Comparison of ENCODE assay signal across 24 cellular contexts in genomic region chr14:50797250-50798047, GRCh38. TPM values are rescaled to one million over a fixed set of nuclear protein-coding genes. Genes with fewer than 3 reads are reported as not detected.
DNase-seq lines count a peak whose midpoint lies in the region; ATAC-seq and TF ChIP-seq lines count a peak whose summit lies in the region.
"Had no signal": no experiment of that assay in that cellular context is flagged by ENCODE, and none has a peak within 500 bp of the region (broad histone marks: within the 10 kb centered on the region; RNA-seq: fewer than 3 reads in every experiment).

No MANE protein-coding gene starts in this region.

- H3K9me3 Mint-ChIP-seq in brain (no peaks in the 10 kb centered on the region), naive B cell (no peaks in the 10 kb centered on the region)
- H3K9me3 Mint-ChIP-seq: activated naive CD8-positive, alpha-beta T cell treated with anti-CD3 and anti-CD28 coated beads, Interleukin-2, amount 10 ng/mL, durations not matched to agents 7 days and 5 days; activated T-cell treated with anti-CD3 and anti-CD28 coated beads, Interleukin-2, amount 50 U/mL, for 72 hours; T-helper 2 cell treated with Interferon-gamma antibody and Interleukin-4, amounts not matched to agents 5 μg/mL and 100 μg/mL, for 36 hours had no signal

- CTCF ChIA-PET in SK-N-SH (lab: Yijun Ruan, JAX), result interaction anchor here (12.9 kb wide), 1 partner anchor 22 kb away, joined by 143 read pairs; no protein-coding TSS in a partner anchor

- peaks cover 20% of the 10 kb centered on the region; the same call in 1 of the 2 replicates for H4K20me1 ChIP-seq in SK-N-SH (ENCODE audit: insufficient read depth)

- peaks cover 32% of the 10 kb centered on the region for H3K36me3 Mint-ChIP-seq in brain
- peaks cover 0 to 5% of the 10 kb centered on the region in 2 donors for H3K36me3 Mint-ChIP-seq in naive B cell

- TF ChIP-seq POLR2A in vagina (IDR thresholded peaks at IDR 0.05), result no peak

- no peak overlapping the region for H3K27ac ChIP-seq in SK-N-SH (ENCODE audit: low read depth in 2 of 2, low read length in 1 of 2)
- H3K27ac ChIP-seq in vagina, result no peak overlapping the region
- H3K27ac ChIP-seq: 22Rv1, breast epithelium, C4-2B, left ventricle myocardium inferior, SJCRH30 had no signal

- no peak for DNase-seq in SK-N-SH
- no peak for DNase-seq in naive B cell
- no peak for DNase-seq in effector CD8-positive, alpha-beta T cell (lab: John Stamatoyannopoulos, UW)
- DNase-seq in NOMO-1 treated with DMSO at 0.1 percent for 48 hours (lab: John Stamatoyannopoulos, UW; ENCODE audit: unreplicated experiment), result no peak
- no peak for DNase-seq in vagina (ENCODE audit: extremely low spot score in 2 of 2)
- DNase-seq: activated CD8-positive, alpha-beta memory T cell treated with anti-CD3 and anti-CD28 coated beads for 24 hours; activated naive CD8-positive, alpha-beta T cell treated with anti-CD3 and anti-CD28 coated beads, Interleukin-2, amount 10 ng/mL, durations not matched to agents 7 days and 5 days; activated T-cell treated with anti-CD3 and anti-CD28 coated beads, Interleukin-2, amount 50 U/mL, for 72 hours; dermis blood vessel endothelial cell; left ventricle myocardium inferior; mucosa of descending colon; NCI-H2081; NCI-H510A; OCI-M1; SJCRH30; stimulated activated CD4-positive, alpha-beta T cell treated with anti-CD3 and anti-CD28 coated beads, Interleukin-2, amount 100 ng/mL, for 48 hours had no signal

- H3K9me2 ChIP-seq in SK-N-SH, result no peaks in the 10 kb centered on the region

- H3K4me1 Mint-ChIP-seq in brain (peaks cover 96% of the 10 kb centered on the region), naive B cell (peaks cover 51 to 76% (median 62%) of the 10 kb centered on the region in 3 donors)

- POLR2A ChIA-PET in SK-N-SH (lab: Yijun Ruan, JAX), result no interaction called here

- intact Hi-C loops in vagina (cut with DNase I), result no loop called here

- no peak overlapping the region for H2AFZ ChIP-seq in SK-N-SH (ENCODE audit: low read depth)

- no peak overlapping the region for H3K9ac ChIP-seq in SK-N-SH

- WGBS in SK-N-SH (ENCODE audit: low lambda C conversion rate), result 80% methylated on average over 6 of the region's 6 CpGs

- H3K4me2 ChIP-seq in SK-N-SH, result 0 out of 2 replicates have a peak overlapping the region, but pooled peaks have one; percentile 62

- TF ChIP-seq CTCF in SK-N-SH (IDR thresholded peaks at IDR 0.05) (no peak), brain (conservative IDR thresholded peaks at IDR 0.05) (no peak), vagina (IDR thresholded peaks at IDR 0.05) (no peak)

- H3K9me3 ChIP-seq in SK-N-SH (no peaks in the 10 kb centered on the region), vagina (no peaks in the 10 kb centered on the region)
- H3K9me3 ChIP-seq: breast epithelium, left ventricle myocardium inferior, mucosa of descending colon, SJCRH30 had no signal

- no peak overlapping the region for H3K4me3 Mint-ChIP-seq in brain
- peak overlapping the region; percentile 15 to 77 (median 26) for H3K4me3 Mint-ChIP-seq in naive B cell
- H3K4me3 Mint-ChIP-seq: activated naive CD8-positive, alpha-beta T cell treated with anti-CD3 and anti-CD28 coated beads, Interleukin-2, amount 10 ng/mL, durations not matched to agents 7 days and 5 days; activated T-cell treated with anti-CD3 and anti-CD28 coated beads, Interleukin-2, amount 50 U/mL, for 72 hours; T-helper 2 cell treated with Interferon-gamma antibody and Interleukin-4, amounts not matched to agents 5 μg/mL and 100 μg/mL, for 36 hours had no signal

- no peaks in the 10 kb centered on the region for H3K27me3 ChIP-seq in SK-N-SH (ENCODE audit: insufficient read depth)
- no peaks in the 10 kb centered on the region for H3K27me3 ChIP-seq in vagina
- H3K27me3 ChIP-seq: breast epithelium, SJCRH30 had no signal

- H3K79me2 ChIP-seq in SK-N-SH (ENCODE audit: insufficient read depth), result peaks cover 62% of the 10 kb centered on the region

- peaks cover 16 to 32% of the 10 kb centered on the region in 2 experiments for H3K4me1 ChIP-seq in SK-N-SH (ENCODE audit: control insufficient read depth in 1 of 2, insufficient read depth in 2 of 2, low read depth in 1 of 2, low read length in 1 of 2)
- peaks cover 16% of the 10 kb centered on the region for H3K4me1 ChIP-seq in vagina
- H3K4me1 ChIP-seq: breast epithelium had no signal

- ATAC-seq in SK-N-SH treated with all-trans-retinoic acid at 6 μM for 48 hours (no peak), naive B cell (ENCODE audit: low read depth in 2 of 2) (no peak), GM21447 (IDR thresholded peaks at IDR 0.05; ENCODE audit: unreplicated experiment) (no peak)
- ATAC-seq: activated T-cell treated with anti-CD3 and anti-CD28 coated beads, Interleukin-2, amount 50 U/mL, for 72 hours; HepG2 had no signal

- H3K27ac Mint-ChIP-seq in brain (peak overlapping the region in 4 of 5 experiments; percentile 2 to 59 (median 13)), naive B cell (peak overlapping the region in 4 of 6 donors; percentile 15 to 82 (median 57))
- H3K27ac Mint-ChIP-seq: activated naive CD8-positive, alpha-beta T cell treated with anti-CD3 and anti-CD28 coated beads, Interleukin-2, amount 10 ng/mL, durations not matched to agents 7 days and 5 days; activated T-cell treated with anti-CD3 and anti-CD28 coated beads, Interleukin-2, amount 50 U/mL, for 72 hours; T-helper 2 cell treated with Interferon-gamma antibody and Interleukin-4, amounts not matched to agents 5 μg/mL and 100 μg/mL, for 36 hours had no signal

- TF ChIP-seq RAD21 in SK-N-SH (IDR thresholded peaks at IDR 0.05; ENCODE audit: low read length), result no peak

- no peak for TF ChIP-seq EP300 in SK-N-SH (IDR thresholded peaks at IDR 0.05; ENCODE audit: borderline replicate concordance in 1 of 2, low read depth in 1 of 2, low read length in 1 of 2)

- peaks cover 3 to 19% of the 10 kb centered on the region in 2 experiments for H3K36me3 ChIP-seq in SK-N-SH (replicated peaks in 1 of 2; ENCODE audit: control insufficient read depth in 1 of 2, insufficient read depth in 2 of 2, low read length in 1 of 2)
- peaks cover 0 to 3% of the 10 kb centered on the region in 2 donors for H3K36me3 ChIP-seq in vagina
- H3K36me3 ChIP-seq: breast epithelium, left ventricle myocardium inferior, SJCRH30 had no signal

- H3K27me3 Mint-ChIP-seq in brain, result no peaks in the 10 kb centered on the region
- H3K27me3 Mint-ChIP-seq in naive B cell, result no peaks in the 10 kb centered on the region
- H3K27me3 Mint-ChIP-seq: activated naive CD8-positive, alpha-beta T cell treated with anti-CD3 and anti-CD28 coated beads, Interleukin-2, amount 10 ng/mL, durations not matched to agents 7 days and 5 days had no signal

- H3K4me3 ChIP-seq in SK-N-SH (ENCODE audit: low read depth in 2 of 2, low read length in 1 of 2) (no peak overlapping the region), vagina (no peak overlapping the region)
- H3K4me3 ChIP-seq: breast epithelium, left ventricle myocardium inferior, mucosa of descending colon, SJCRH30 had no signal

- H3F3A ChIP-seq in SK-N-SH (replicated peaks; ENCODE audit: insufficient read depth), result peaks cover 24% of the 10 kb centered on the region

TF ChIP-seq in SK-N-SH, 30 proteins besides CTCF, POLR2A, EP300 and RAD21:
- TF ChIP-seq TAF1 (IDR thresholded peaks at IDR 0.05; ENCODE audit: borderline replicate concordance, low read depth, low read length) (no peak), TCF12 (IDR thresholded peaks at IDR 0.05) (no peak)

TF ChIP-seq in SK-N-SH treated with all-trans-retinoic acid at 6 μM for 48 hours, 23 proteins besides CTCF, POLR2A, EP300 and RAD21 (continues in another document):
- no peak for TF ChIP-seq TOX (CRISPR knock-in tag; IDR thresholded peaks at IDR 0.05; ENCODE audit: borderline replicate concordance)
- TF ChIP-seq PPARA (CRISPR knock-in tag; IDR thresholded peaks at IDR 0.05; ENCODE audit: borderline replicate concordance), result no peak
- no peak for TF ChIP-seq RARB (CRISPR knock-in tag; IDR thresholded peaks at IDR 0.05)
- TF ChIP-seq ZNF565 (CRISPR knock-in tag; conservative IDR thresholded peaks at IDR 0.05; ENCODE audit: low read depth), result no peak
- no peak for TF ChIP-seq POU6F1 (CRISPR knock-in tag; IDR thresholded peaks at IDR 0.05; ENCODE audit: borderline replicate concordance, low read depth)
- no peak for TF ChIP-seq ZFP3 (CRISPR knock-in tag; IDR thresholded peaks at IDR 0.05)
- no peak for TF ChIP-seq ZNF8 (CRISPR knock-in tag; IDR thresholded peaks at IDR 0.05)
- no peak for TF ChIP-seq PATZ1 (CRISPR knock-in tag; IDR thresholded peaks at IDR 0.05; ENCODE audit: borderline replicate concordance)

RNA-seq across cellular contexts. Expression of gene NIN, which starts 33.5 kb away (rescaled TPM):
- 10.0 and 11.8 TPM in 2 replicates for polyA plus RNA-seq in SK-N-SH (2012; rRNA removed)
- polyA plus RNA-seq in SK-N-SH (2012; cell fraction: cytosol; rRNA removed), result 13.9 and 15.0 TPM in 2 replicates
- polyA plus RNA-seq in SK-N-SH (2012; cell fraction: nucleus; rRNA removed), result 7.3 and 12.6 TPM in 2 replicates
- polyA plus RNA-seq in brain (ENCODE audit: insufficient read depth, low read depth, low replicate concordance), result 8.5 TPM
- polyA plus RNA-seq in naive B cell (ENCODE audit: low read depth in 6 of 6), result 100 to 1,000 TPM in 1 of 6 donors, 10 to 100 TPM in 5; 20.2 to 100 (median 51.1) TPM
- total RNA-seq in vagina, result 29.5 TPM

Comparison
In these comparisons a context has a peak if more than half of its experiments do, and no peak if none do; other contexts are left out.
1. H3K4me3 Mint-ChIP-seq: peak in naive B cell (8 of 8); none in brain (0 of 5).